Comparison of ENCODE assay signal across 9 cellular contexts in genomic region chr7:98922392-98923107, GRCh38. TPM values are rescaled to one million over a fixed set of nuclear protein-coding genes. Genes with fewer than 3 reads are reported as not detected.
A peak's percentile ranks its signal among the peaks of the same experiment; 100 is the strongest.
DNase-seq lines count a peak whose midpoint lies in the region; ATAC-seq and TF ChIP-seq lines count a peak whose summit lies in the region.
"Had no signal": no experiment of that assay in that cellular context is flagged by ENCODE, and none has a peak within 500 bp of the region (broad histone marks: within the 10 kb centered on the region; RNA-seq: fewer than 3 reads in every experiment).

No MANE protein-coding gene starts in this region.

- peaks cover 11% of the 10 kb centered on the region for H3K4me1 Mint-ChIP-seq in MCF 10A (ENCODE audit: insufficient read depth, unreplicated experiment)

- H4K20me1 ChIP-seq in mammary epithelial cell (ENCODE audit: insufficient read depth, low read length): no peaks in the 10 kb centered on the region

- peak overlapping the region; percentile 23 for H3K27ac Mint-ChIP-seq in MCF 10A (ENCODE audit: low read depth, unreplicated experiment)

- H3K4me2 ChIP-seq in mammary epithelial cell (ENCODE audit: insufficient read depth, low read depth, low read length): no peak overlapping the region

- H3K27me3 ChIP-seq in mammary epithelial cell (ENCODE audit: insufficient read depth, low read length): no peaks in the 10 kb centered on the region
- H3K27me3 ChIP-seq in upper lobe of right lung: no peaks in the 10 kb centered on the region

- intact Hi-C loops in MCF 10A (cut with micrococcal nuclease) (no loop called here), mammary epithelial cell (cut with micrococcal nuclease) (no loop called here), left colon (cut with DNase I, micrococcal nuclease) (no loop called here), upper lobe of right lung (cut with DNase I) (no loop called here)

- no peak overlapping the region for H3K4me3 ChIP-seq in mammary epithelial cell (replicated peaks in 1 of 3; ENCODE audit: insufficient read depth in 1 of 3, low read depth in 2 of 3, low read length in 3 of 3)
- H3K4me3 ChIP-seq in astrocyte of the cerebellum (ENCODE audit: low read depth, low read length): no peak overlapping the region
- no peak overlapping the region for H3K4me3 ChIP-seq in upper lobe of right lung

- H3K27ac ChIP-seq in mammary epithelial cell (ENCODE audit: insufficient read depth, low read depth, low read length) (no peak overlapping the region), upper lobe of right lung (no peak overlapping the region)

- peaks cover 98% of the 10 kb centered on the region for H3K36me3 Mint-ChIP-seq in MCF 10A (ENCODE audit: insufficient read depth, unreplicated experiment)

- H3K36me3 ChIP-seq in mammary epithelial cell (ENCODE audit: insufficient read depth, low read length) (peaks cover 22% of the 10 kb centered on the region), upper lobe of right lung (peaks cover 99% of the 10 kb centered on the region)

- ATAC-seq in left colon (peak; percentile 75), upper lobe of right lung (peak; percentile 92)

- H3K79me2 ChIP-seq in mammary epithelial cell (ENCODE audit: insufficient read depth, low read length): no peaks in the 10 kb centered on the region

- no peak for TF ChIP-seq CTCF in MCF 10A (IDR thresholded peaks at IDR 0.05; ENCODE audit: unreplicated experiment)
- no peak for TF ChIP-seq CTCF in mammary epithelial cell (conservative IDR thresholded peaks at IDR 0.05 in 1 of 2, IDR thresholded peaks at IDR 0.05 in 1 of 2; ENCODE audit: extremely low read depth in 1 of 2, insufficient read depth in 1 of 2, low read depth in 1 of 2, low read length in 2 of 2)
- TF ChIP-seq CTCF in astrocyte of the cerebellum (IDR thresholded peaks at IDR 0.05; ENCODE audit: low read depth, low read length, missing control alignments): no peak
- TF ChIP-seq CTCF in upper lobe of right lung (IDR thresholded peaks at IDR 0.05): no peak

- CTCF ChIA-PET in MCF 10A (lab: Yijun Ruan, JAX): interaction anchor here (0.5 to 1.2 kb wide), 7 partner anchors 16 to 505 kb away, joined by 3 to 4 read pairs (median 3); no protein-coding TSS in a partner anchor
- CTCF ChIA-PET in mammary epithelial cell (lab: Charles Lee; ENCODE audit: low non-redundant PET): no interaction called here

- H3K9me3 ChIP-seq in mammary epithelial cell (replicated peaks; ENCODE audit: insufficient read depth, low read length): no peaks in the 10 kb centered on the region
- H3K9me3 ChIP-seq in upper lobe of right lung: no peaks in the 10 kb centered on the region

- no peaks in the 10 kb centered on the region for H3K27me3 Mint-ChIP-seq in MCF 10A (ENCODE audit: insufficient read depth, unreplicated experiment)

- H3K4me1 ChIP-seq in mammary epithelial cell (ENCODE audit: insufficient read depth, low read length): no peaks in the 10 kb centered on the region
- H3K4me1 ChIP-seq in upper lobe of right lung: peaks cover 4% of the 10 kb centered on the region

- POLR2A ChIA-PET in MCF 10A (lab: Yijun Ruan, JAX): interaction anchor here (0.7 to 1.3 kb wide), 2 partner anchors 22 to 543 kb away, joined by 3 read pairs; no protein-coding TSS in a partner anchor

- no peak overlapping the region for H3K9ac ChIP-seq in mammary epithelial cell (ENCODE audit: insufficient read depth, low read length)

- dilution Hi-C loops in mammary epithelial cell (cut with HindIII; ENCODE audit: low sequenced_read_pairs): no loop called here

- in situ Hi-C loops in mammary epithelial cell (cut with MboI; ENCODE audit: low sequenced_read_pairs in 2 of 2): no loop called here
- in situ Hi-C loops in astrocyte of the cerebellum (cut with HindIII; ENCODE audit: low sequenced_read_pairs): loop anchor here (5.0 kb wide), 1 partner anchor 75 kb away; no protein-coding TSS in a partner anchor

- H2AFZ ChIP-seq in mammary epithelial cell (ENCODE audit: low read depth, low read length): no peak overlapping the region

- DNase-seq in MCF 10A (ENCODE audit: unreplicated experiment) (peak; percentile 52), mammary epithelial cell (no peak), astrocyte of the cerebellum (ENCODE audit: low read depth) (peak; percentile 79), left colon (no peak), upper lobe of right lung (peak; percentile 78), GM19240 (ENCODE audit: insufficient read length, low spot score) (no peak), NCI-H187 treated with DMSO at 0.1 percent for 48 hours (lab: John Stamatoyannopoulos, UW) (no peak)
- DNase-seq in stimulated activated CD4-positive, alpha-beta T cell treated with anti-CD3 and anti-CD28 coated beads, Interleukin-2, amount 100 ng/mL, for 48 hours: no peak
- DNase-seq: activated CD4-positive, CD25-positive, alpha-beta regulatory T cell treated with anti-CD3 and anti-CD28 coated beads, Interleukin-2, amount 50 U/mL, for 72 hours had no signal

- no peak overlapping the region for H3K4me3 Mint-ChIP-seq in MCF 10A (ENCODE audit: unreplicated experiment)

- no peaks in the 10 kb centered on the region for H3K9me3 Mint-ChIP-seq in MCF 10A (ENCODE audit: unreplicated experiment)

- BruUV-seq in MCF 10A (replicated peaks; lab: Mats Ljungman, UMichigan) (no TSS peak), mammary epithelial cell (replicated peaks; lab: Mats Ljungman, UMichigan) (no TSS peak)

- 63% methylated on average over 9 of the region's 12 CpGs for WGBS in mammary epithelial cell (ENCODE audit: low coverage, missing lambda C conversion rate)

RNA-seq across cellular contexts. Expression of gene TRRAP, which starts 44.2 kb away (rescaled TPM):
- total RNA-seq in MCF 10A (2022) (30.4 and 31.5 TPM in 2 replicates), mammary epithelial cell (10 to 100 TPM; 18.3 to 29.1 TPM), left colon (10 to 100 TPM; 31.9 to 37.6 TPM), upper lobe of right lung (35.6 TPM)
- 12.7 TPM for polyA plus RNA-seq in mammary epithelial cell
- 47.2 TPM for polyA minus RNA-seq in mammary epithelial cell

RNA-seq across cellular contexts. Expression of gene TMEM130, which starts 52.7 kb away (rescaled TPM):
- total RNA-seq in MCF 10A (2022): not detected in 2 replicates
- total RNA-seq in mammary epithelial cell: not detected
- polyA plus RNA-seq in mammary epithelial cell: not detected
- not detected for polyA minus RNA-seq in mammary epithelial cell
- total RNA-seq in left colon: under 1 TPM; 0.24 to 0.73 TPM
- total RNA-seq in upper lobe of right lung: 20.0 TPM

Comparison
In these comparisons a context has a peak if more than half of its experiments do, and no peak if none do; other contexts are left out.
1. DNase-seq: peak in MCF 10A (single experiment), astrocyte of the cerebellum (single experiment) and upper lobe of right lung (single experiment); none in mammary epithelial cell (single experiment), left colon (0 of 2), GM19240 (single experiment), NCI-H187 treated with DMSO at 0.1 percent for 48 hours (single experiment) and stimulated activated CD4-positive, alpha-beta T cell treated with anti-CD3 and anti-CD28 coated beads, Interleukin-2, amount 100 ng/mL, for 48 hours (0 of 2).
2. RNA of gene TMEM130, which starts 52.7 kb away (total RNA-seq): 20.0 TPM in upper lobe of right lung (single experiment); 0.24 to 0.73 TPM in left colon, not detected in MCF 10A and not detected in mammary epithelial cell; every median in the first group is over 10 times any median in the second.